In the genomic region with DNA sequence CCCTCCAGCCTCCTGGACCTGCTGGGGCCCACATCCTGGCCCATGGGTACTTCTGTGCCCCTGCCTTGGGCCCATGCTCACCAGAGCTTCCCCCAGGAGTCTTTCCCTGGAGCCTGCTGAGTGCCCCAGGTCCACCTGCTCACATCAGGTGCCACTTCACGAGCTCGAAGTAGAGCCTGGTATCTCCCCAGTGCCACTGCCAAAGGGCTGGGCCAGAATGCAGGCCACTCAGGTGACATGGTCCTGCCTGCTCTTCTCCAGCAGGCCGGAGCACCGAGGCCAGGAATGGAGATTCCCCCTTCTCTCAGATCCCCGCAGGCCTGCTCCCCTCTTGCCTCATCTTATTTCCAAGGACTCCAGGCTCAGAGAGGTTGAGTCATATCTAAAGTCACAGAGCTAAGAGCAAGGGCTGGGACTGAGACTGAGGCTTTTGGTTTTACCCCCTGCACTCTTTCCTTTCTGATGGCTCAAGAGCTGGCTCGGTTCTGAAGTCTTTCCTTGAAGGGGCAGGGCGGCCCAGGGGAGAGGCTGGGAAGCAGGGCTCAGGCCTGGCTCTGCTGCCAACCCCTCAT, we compare ENCODE assay signal across 19 cellular contexts.
DNase-seq lines count a peak whose midpoint lies in the region; ATAC-seq and TF ChIP-seq lines count a peak whose summit lies in the region.
"Had no signal": no experiment of that assay in that cellular context is flagged by ENCODE, and none has a peak within 500 bp of the region (broad histone marks: within the 10 kb centered on the region; RNA-seq: fewer than 3 reads in every experiment).

No MANE protein-coding gene starts in this region.

- H3K9me3 ChIP-seq in esophagus muscularis mucosa = no peaks in the 10 kb centered on the region
- H3K9me3 ChIP-seq in trophoblast cell (ENCODE audit: insufficient read depth, low read depth, low read length) = no peaks in the 10 kb centered on the region
- no peaks in the 10 kb centered on the region for H3K9me3 ChIP-seq in tibial artery
- H3K9me3 ChIP-seq: pancreas, thyroid gland had no signal

- peaks cover 20% of the 10 kb centered on the region for H3K4me1 Mint-ChIP-seq in activated CD4-positive, alpha-beta T cell treated with anti-CD3 and anti-CD28 coated beads, Interleukin-2, amount 10 ng/mL, durations not matched to agents 7 days and 5 days

- peak overlapping the region; percentile 65 for H3K18ac ChIP-seq in trophoblast cell (ENCODE audit: low read length)

- peak overlapping the region; percentile 93 for H2AK5ac ChIP-seq in trophoblast cell (ENCODE audit: low read length)

- CTCF ChIA-PET in activated CD4-positive, alpha-beta T cell treated with anti-CD3 and anti-CD28 coated beads, Interleukin-2, amount 10 ng/mL, durations not matched to agents 7 days and 5 days (lab: Charles Lee) = interaction anchor here (1.0 to 1.4 kb wide), 2 partner anchors 15 to 80 kb away, joined by 3 to 5 read pairs; a partner anchor contains a TSS

- peak overlapping the region; percentile 68 for H3K14ac ChIP-seq in trophoblast cell (ENCODE audit: low read length)

- H3K27me3 Mint-ChIP-seq in activated CD4-positive, alpha-beta T cell treated with anti-CD3 and anti-CD28 coated beads, Interleukin-2, amount 10 ng/mL, durations not matched to agents 7 days and 5 days = peaks cover 2% of the 10 kb centered on the region

- no peak overlapping the region for H3K4me2 ChIP-seq in trophoblast cell (ENCODE audit: low read length)

- H3K79me2 ChIP-seq in trophoblast cell (ENCODE audit: control insufficient read depth, insufficient read depth, low read length, poor library complexity) = peaks cover 23% of the 10 kb centered on the region

- H3K36me3 ChIP-seq in esophagus muscularis mucosa (no peaks in the 10 kb centered on the region), trophoblast cell (ENCODE audit: control insufficient read depth in 1 of 2, insufficient read depth in 2 of 2, low read length in 2 of 2) (no peaks in the 10 kb centered on the region), tibial artery (no peaks in the 10 kb centered on the region)
- H3K36me3 ChIP-seq: pancreas, thyroid gland had no signal

- peak overlapping the region; percentile 30 for H2AFZ ChIP-seq in trophoblast cell (ENCODE audit: insufficient read depth, low read length, poor library complexity)

- peaks cover 83% of the 10 kb centered on the region for H3K79me1 ChIP-seq in trophoblast cell (ENCODE audit: low read length)

- H4K8ac ChIP-seq in trophoblast cell (ENCODE audit: low read depth, low read length) = peak overlapping the region; percentile 5

- H3K9me3 Mint-ChIP-seq in activated CD4-positive, alpha-beta T cell treated with anti-CD3 and anti-CD28 coated beads, Interleukin-2, amount 10 ng/mL, durations not matched to agents 7 days and 5 days = no peaks in the 10 kb centered on the region

- POLR2A ChIA-PET in activated CD4-positive, alpha-beta T cell treated with anti-CD3 and anti-CD28 coated beads, Interleukin-2, amount 10 ng/mL, durations not matched to agents 7 days and 5 days (lab: Charles Lee) = no interaction called here

- no peak for TF ChIP-seq EP300 in esophagus muscularis mucosa (IDR thresholded peaks at IDR 0.05)

- H3K27ac ChIP-seq in esophagus muscularis mucosa (replicated peaks in 1 of 4) (peak overlapping the region; percentile 47 to 64 (median 54)), trophoblast cell (ENCODE audit: low read depth, low read length) (no peak overlapping the region), tibial artery (no peak overlapping the region)
- H3K27ac ChIP-seq: pancreas, thyroid gland had no signal

- peak overlapping the region; percentile 100 for H2BK120ac ChIP-seq in trophoblast cell (ENCODE audit: insufficient read depth, low read length, poor library complexity)

- H3K27ac Mint-ChIP-seq in activated CD4-positive, alpha-beta T cell treated with anti-CD3 and anti-CD28 coated beads, Interleukin-2, amount 10 ng/mL, durations not matched to agents 7 days and 5 days = peak overlapping the region; percentile 25

- H4K91ac ChIP-seq in trophoblast cell (ENCODE audit: low read depth, low read length) = peak overlapping the region; percentile 100

- ATAC-seq in HG03442 (IDR thresholded peaks at IDR 0.05; ENCODE audit: unreplicated experiment) (peak; percentile 38), GM21390 (IDR thresholded peaks at IDR 0.05; ENCODE audit: unreplicated experiment) (no peak)
- ATAC-seq: esophagus mucosa, pancreas had no signal

- peak overlapping the region; percentile 48 for H2BK5ac ChIP-seq in trophoblast cell (ENCODE audit: low read depth, low read length, poor library complexity)

- H4K12ac ChIP-seq in trophoblast cell (ENCODE audit: low read depth, low read length) = peak overlapping the region; percentile 16

- peak overlapping the region; percentile 68 for H3K4ac ChIP-seq in trophoblast cell (ENCODE audit: low read depth, low read length)

- TF ChIP-seq POLR2A in esophagus muscularis mucosa (IDR thresholded peaks at IDR 0.05; ENCODE audit: low read depth) = no peak
- TF ChIP-seq POLR2A in erythroblast (IDR thresholded peaks at IDR 0.05; ENCODE audit: low read length) = no peak

- H3K36me3 Mint-ChIP-seq in activated CD4-positive, alpha-beta T cell treated with anti-CD3 and anti-CD28 coated beads, Interleukin-2, amount 10 ng/mL, durations not matched to agents 7 days and 5 days (ENCODE audit: low read depth) = peaks cover 6% of the 10 kb centered on the region
- H3K36me3 Mint-ChIP-seq: brain had no signal

- no peak overlapping the region for H3K9ac ChIP-seq in trophoblast cell (ENCODE audit: low read length)

- no peaks in the 10 kb centered on the region for H3K27me3 ChIP-seq in esophagus muscularis mucosa
- no peaks in the 10 kb centered on the region for H3K27me3 ChIP-seq in trophoblast cell (ENCODE audit: insufficient read depth, low read length)
- no peaks in the 10 kb centered on the region for H3K27me3 ChIP-seq in tibial artery
- H3K27me3 ChIP-seq: pancreas, thyroid gland had no signal

- no peak overlapping the region for H3K4me3 Mint-ChIP-seq in activated CD4-positive, alpha-beta T cell treated with anti-CD3 and anti-CD28 coated beads, Interleukin-2, amount 10 ng/mL, durations not matched to agents 7 days and 5 days
- H3K4me3 Mint-ChIP-seq: brain had no signal

- H2BK12ac ChIP-seq in trophoblast cell (ENCODE audit: low read length) = peak overlapping the region; percentile 87

- H3K23ac ChIP-seq in trophoblast cell (ENCODE audit: low read length) = no peak overlapping the region

- H3K4me1 ChIP-seq in esophagus muscularis mucosa (peaks cover 83 to 90% (median 86%) of the 10 kb centered on the region in 4 donors), trophoblast cell (ENCODE audit: control insufficient read depth in 1 of 2, insufficient read depth in 2 of 2, low read length in 2 of 2) (peaks cover 57 to 60% of the 10 kb centered on the region in 2 experiments), tibial artery (peaks cover 0 to 21% (median 15%) of the 10 kb centered on the region in 4 donors)
- H3K4me1 ChIP-seq: pancreas had no signal

- DNase-seq in activated CD4-positive, alpha-beta T cell treated with anti-CD3 and anti-CD28 coated beads, Interleukin-2, amount 10 ng/mL, durations not matched to agents 7 days and 5 days = no peak
- DNase-seq in activated CD4-positive, alpha-beta T cell treated with anti-CD3 and anti-CD28 coated beads for 1 hour = no peak
- DNase-seq in esophagus muscularis mucosa (ENCODE audit: extremely low spot score) = no peak
- DNase-seq in trophoblast cell = no peak
- DNase-seq in tibial artery = no peak
- DNase-seq in erythroblast (lab: John Stamatoyannopoulos, UW) = no peak
- DNase-seq: 8988T; DND-41; KBM-7; NCI-H2107; NCI-H748 treated with DMSO at 0.1 percent for 48 hours; stimulated activated CD4-positive, alpha-beta T cell treated with anti-CD3 and anti-CD28 coated beads, Interleukin-4, amount 100 ng/mL, for 24 hours; stimulated activated CD8-positive, alpha-beta memory T cell treated with anti-CD3 and anti-CD28 coated beads, Interleukin-4, amount 100 ng/mL, for 48 hours; thyroid gland had no signal

- H3K4me3 ChIP-seq in esophagus muscularis mucosa (no peak overlapping the region), trophoblast cell (ENCODE audit: low read depth, low read length) (no peak overlapping the region), tibial artery (no peak overlapping the region)
- H3K4me3 ChIP-seq: pancreas, thyroid gland had no signal

- TF ChIP-seq CTCF in esophagus muscularis mucosa (IDR thresholded peaks at IDR 0.05) = no peak
- TF ChIP-seq CTCF in tibial artery (IDR thresholded peaks at IDR 0.05) = no peak

- WGBS in esophagus muscularis mucosa = 95% methylated on average over 7 of the region's 7 CpGs
- no CpG with 5 or more reads among the region's 7 CpGs for WGBS in trophoblast cell (ENCODE audit: extremely low coverage, insufficient coverage, insufficient read length)

- intact Hi-C loops in esophagus muscularis mucosa (cut with DNase I) = no loop called here
- intact Hi-C loops in tibial artery (cut with DNase I; ENCODE audit: low total_unique reads) = no loop called here

Comparison
In these comparisons a context has a peak if more than half of its experiments do, and no peak if none do; other contexts are left out.
1. H3K27ac ChIP-seq: peak in esophagus muscularis mucosa (4 of 4); none in trophoblast cell (single experiment) and tibial artery (0 of 2).